ENCODE assay signal across 8 cellular contexts in the genomic region with DNA sequence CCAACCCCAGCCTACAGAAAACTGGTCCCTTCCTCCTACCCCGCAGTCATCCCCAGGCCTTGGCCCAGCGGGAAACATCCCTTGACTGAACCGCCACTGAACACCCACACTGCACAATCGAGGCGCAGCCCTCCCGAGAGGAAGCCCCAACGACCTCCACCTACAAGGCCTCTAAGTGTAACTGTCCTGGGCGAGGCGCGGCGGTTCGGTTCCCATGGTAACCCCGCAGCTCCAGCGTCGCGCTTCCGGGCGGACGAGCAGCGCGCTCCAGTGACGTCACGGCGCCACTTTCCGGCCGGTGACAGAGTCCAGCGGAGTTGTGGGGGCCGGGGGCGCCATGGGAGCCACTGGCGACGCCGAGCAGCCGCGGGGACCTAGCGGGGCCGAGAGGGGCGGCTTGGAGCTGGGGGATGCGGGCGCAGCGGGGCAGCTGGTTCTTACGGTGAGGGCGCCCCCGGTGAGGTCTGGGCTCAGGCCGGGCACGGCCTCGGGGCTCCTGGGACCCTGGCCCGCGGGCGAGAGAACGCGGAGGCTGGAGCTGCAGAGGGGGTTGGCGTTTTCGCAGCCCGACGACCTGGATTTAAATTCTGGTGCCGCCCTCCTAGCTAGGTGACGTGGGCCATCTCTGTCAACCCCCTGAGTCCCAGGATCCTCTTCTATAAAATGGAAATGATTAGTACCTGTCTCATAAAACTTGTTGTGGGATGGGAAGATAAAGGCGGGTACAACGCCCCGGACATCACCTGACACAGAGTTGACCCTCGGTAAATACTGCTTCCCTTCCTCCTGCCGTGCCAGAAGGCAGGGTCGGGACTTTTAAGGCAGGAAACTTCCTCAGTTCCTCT. TPM values are rescaled to one million over a fixed set of nuclear protein-coding genes. Genes with fewer than 3 reads are reported as not detected.
A peak's percentile ranks its signal among the peaks of the same experiment; 100 is the strongest.
DNase-seq lines count a peak whose midpoint lies in the region; ATAC-seq lines count a peak whose summit lies in the region.

Gene DNTTIP1 (plus strand): TSS at position 287 of the 845 bp plus-strand sequence. CDS start 51 bp downstream, at position 338.
Gene WFDC3 (minus strand): TSS at position 216 of the 845 bp plus-strand sequence. CDS start 1,908 bp downstream, outside the sequence.

- H3K4me3 ChIP-seq in mucosa of stomach (ENCODE audit: low read length): peak within 1 kb of the TSS; percentile 95

- H3K27me3 ChIP-seq in mucosa of stomach (ENCODE audit: control insufficient read depth, insufficient read depth, low read length): no peaks in the 10 kb centered on the region

- peaks cover 3% of the 10 kb centered on the region for H3K36me3 ChIP-seq in mucosa of stomach (ENCODE audit: control insufficient read depth, insufficient read depth, low read length)

- peak within 1 kb of the TSS; percentile 98 for H3K9ac ChIP-seq in mucosa of stomach (ENCODE audit: low read length)

- H3K27ac Mint-ChIP-seq in IgD-negative memory B cell: peak within 1 kb of the TSS; percentile 75 to 98 (median 93)
- H3K27ac Mint-ChIP-seq in activated T-cell treated with anti-CD3 and anti-CD28 coated beads, Interleukin-2, amount 50 U/mL, for 24 hours: peak within 1 kb of the TSS; percentile 96

- peaks cover 10 to 21% (median 18%) of the 10 kb centered on the region in 3 donors for H3K4me1 Mint-ChIP-seq in IgD-negative memory B cell
- peaks cover 23% of the 10 kb centered on the region for H3K4me1 Mint-ChIP-seq in activated T-cell treated with anti-CD3 and anti-CD28 coated beads, Interleukin-2, amount 50 U/mL, for 24 hours (ENCODE audit: low read depth)

- H3K9me3 Mint-ChIP-seq in IgD-negative memory B cell: no peaks in the 10 kb centered on the region
- no peaks in the 10 kb centered on the region for H3K9me3 Mint-ChIP-seq in activated T-cell treated with anti-CD3 and anti-CD28 coated beads, Interleukin-2, amount 50 U/mL, for 24 hours

- no peaks in the 10 kb centered on the region for H3K9me3 ChIP-seq in mucosa of stomach (ENCODE audit: control insufficient read depth, low read length)

- peaks cover 1% of the 10 kb centered on the region for H3K27me3 Mint-ChIP-seq in IgD-negative memory B cell
- no peaks in the 10 kb centered on the region for H3K27me3 Mint-ChIP-seq in activated T-cell treated with anti-CD3 and anti-CD28 coated beads, Interleukin-2, amount 50 U/mL, for 24 hours

- ATAC-seq in GM21447 (IDR thresholded peaks at IDR 0.05; ENCODE audit: unreplicated experiment) (peak; percentile 77), esophagus mucosa (peak; percentile 90)

- H3K4me3 Mint-ChIP-seq in IgD-negative memory B cell: peak within 1 kb of the TSS; percentile 81 to 98 (median 94)
- H3K4me3 Mint-ChIP-seq in activated T-cell treated with anti-CD3 and anti-CD28 coated beads, Interleukin-2, amount 50 U/mL, for 24 hours: peak within 1 kb of the TSS; percentile 83

- DNase-seq in D341Med (ENCODE audit: low spot score) (peak; percentile 97), OCI-M1 (lab: John Stamatoyannopoulos, UW) (peak; percentile 95)
- DNase-seq in activated T-cell treated with anti-CD3 and anti-CD28 coated beads, Interleukin-2, amount 50 U/mL, for 24 hours: peak; percentile 91
- DNase-seq in stimulated activated CD8-positive, alpha-beta memory T cell treated with anti-CD3 and anti-CD28 coated beads, Interleukin-4, amount 100 ng/mL, for 4 hours (ENCODE audit: low read depth in 2 of 2, low spot score in 1 of 2): peak; percentile 62 to 75

- H3K4me1 ChIP-seq in mucosa of stomach (ENCODE audit: control insufficient read depth, insufficient read depth, low read length): peaks cover 5% of the 10 kb centered on the region

- peaks cover 3% of the 10 kb centered on the region for H3K36me3 Mint-ChIP-seq in IgD-negative memory B cell
- H3K36me3 Mint-ChIP-seq in activated T-cell treated with anti-CD3 and anti-CD28 coated beads, Interleukin-2, amount 50 U/mL, for 24 hours (ENCODE audit: low read depth): peaks cover 40% of the 10 kb centered on the region

RNA-seq across cellular contexts. Expression of gene DNTTIP1, which starts in this region (rescaled TPM):
- polyA plus RNA-seq in IgD-negative memory B cell: 39.7 TPM
- total RNA-seq in esophagus mucosa: 15.8 TPM

RNA-seq across cellular contexts. Expression of gene WFDC3, which starts in this region (rescaled TPM):
- polyA plus RNA-seq in IgD-negative memory B cell: not detected
- total RNA-seq in esophagus mucosa: not detected

Comparison
In these comparisons a context has a peak if more than half of its experiments do, and no peak if none do; other contexts are left out.
1. Peak in every context shown above with its lines: DNase-seq, ATAC-seq and H3K4me3 ChIP-seq.